In the genomic region with DNA sequence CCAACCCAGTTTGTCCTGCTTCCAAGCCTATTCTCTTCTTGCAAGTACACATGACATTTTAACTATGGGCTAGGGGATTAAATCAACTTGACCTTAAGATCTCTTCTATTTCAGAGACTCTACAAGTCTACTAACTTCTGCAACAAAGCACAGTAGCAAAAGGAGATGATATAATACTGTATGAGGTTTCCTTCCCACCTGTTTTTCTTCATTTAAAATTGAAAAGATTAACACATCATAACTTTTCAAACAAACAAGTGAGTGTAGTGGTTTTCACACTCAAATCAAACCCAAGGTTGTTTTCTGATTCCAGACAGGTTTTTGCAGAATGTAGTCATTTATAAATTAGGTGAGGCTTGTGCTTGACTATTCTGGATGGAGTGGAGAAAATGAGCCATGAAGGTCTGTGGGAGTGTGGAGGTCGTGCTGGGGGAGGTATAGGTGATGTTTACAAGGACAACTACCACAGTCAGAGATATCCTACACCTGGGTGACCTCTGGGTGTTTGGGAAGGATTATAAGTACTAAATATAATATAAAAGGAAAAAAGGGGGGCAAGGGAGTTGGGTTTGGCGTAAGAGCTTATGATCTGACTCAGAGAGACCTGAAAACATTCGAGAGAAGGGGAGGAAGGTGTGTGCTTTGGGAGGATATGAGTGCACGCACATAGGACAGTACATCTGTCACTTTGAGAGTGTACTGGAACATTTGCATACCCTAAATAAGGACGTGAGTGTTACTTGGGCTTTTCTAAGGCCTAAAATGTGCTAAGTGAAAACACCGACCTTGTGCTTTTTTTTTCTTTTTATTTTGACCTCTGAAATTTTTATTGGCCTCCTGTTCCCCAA, we compare ENCODE assay signal across 14 cellular contexts. TPM values are rescaled to one million over a fixed set of nuclear protein-coding genes. Genes with fewer than 3 reads are reported as not detected.
DNase-seq lines count a peak whose midpoint lies in the region; ATAC-seq, FAIRE-seq and TF ChIP-seq lines count a peak whose summit lies in the region.
"Had no signal": no experiment of that assay in that cellular context is flagged by ENCODE, and none has a peak within 500 bp of the region (broad histone marks: within the 10 kb centered on the region; RNA-seq: fewer than 3 reads in every experiment).

No MANE protein-coding gene starts in this region.

- H3K4me1 Mint-ChIP-seq in activated CD4-positive, alpha-beta T cell treated with anti-CD3 and anti-CD28 coated beads, Interleukin-2, amount 10 ng/mL, durations not matched to agents 24 days and 14 days, result peaks cover 63% of the 10 kb centered on the region
- H3K4me1 Mint-ChIP-seq: brain had no signal

- H3K9me3 ChIP-seq in left ventricle myocardium inferior (replicated peaks) (no peaks in the 10 kb centered on the region), GM12878 (replicated peaks; ENCODE audit: control insufficient read depth, insufficient read depth, low read length) (no peaks in the 10 kb centered on the region; the same call in 2 of the 3 replicates), right lobe of liver (no peaks in the 10 kb centered on the region)

- in situ Hi-C loops in GM12878 (cut with MboI), result no loop called here

- RAD21 ChIA-PET in GM12878 (lab: Charles Lee; ENCODE audit: unreplicated experiment), result no interaction called here

- no peak for DNase-seq in left ventricle myocardium inferior
- DNase-seq in left cardiac atrium, result no peak
- DNase-seq in activated CD4-positive, alpha-beta T cell treated with anti-CD3 and anti-CD28 coated beads, Interleukin-2, amount 10 ng/mL, durations not matched to agents 24 days and 14 days, result peak; percentile 70
- no peak for DNase-seq in GM12878 (ENCODE audit: low read depth, low spot score)
- no peak for DNase-seq in occipital lobe (lab: John Stamatoyannopoulos, UW)
- no peak for DNase-seq in right lobe of liver
- DNase-seq: NCI-H2029, nephron progenitor cell had no signal

- no peak for TF ChIP-seq POLR2A in GM12878 (IDR thresholded peaks at IDR 0.05; ENCODE audit: low read depth, low read length)
- no peak for TF ChIP-seq POLR2A in right lobe of liver (IDR thresholded peaks at IDR 0.05)

- H3K27me3 ChIP-seq in left ventricle myocardium inferior (ENCODE audit: low read depth), result no peaks in the 10 kb centered on the region
- no peaks in the 10 kb centered on the region; a peak in 1 of 4 replicates for H3K27me3 ChIP-seq in GM12878 (replicated peaks in 1 of 2; ENCODE audit: control insufficient read depth in 2 of 2, insufficient read depth in 2 of 2, low read length in 1 of 2)
- H3K27me3 ChIP-seq in right lobe of liver, result no peaks in the 10 kb centered on the region

- peaks cover 69% of the 10 kb centered on the region for H3K36me3 Mint-ChIP-seq in activated CD4-positive, alpha-beta T cell treated with anti-CD3 and anti-CD28 coated beads, Interleukin-2, amount 10 ng/mL, durations not matched to agents 24 days and 14 days (ENCODE audit: low read depth)
- H3K36me3 Mint-ChIP-seq: brain had no signal

- no peak for FAIRE-seq in GM12878 (lab: Jason Lieb, UNC)
- FAIRE-seq: GM18507 had no signal

- CTCF ChIA-PET in GM12878 (lab: Yijun Ruan, JAX), result interaction anchor here (1.4 kb wide), 1 partner anchor 51 kb away, joined by 5 read pairs; no protein-coding TSS in a partner anchor

- intact Hi-C loops in left ventricle myocardium inferior (cut with micrococcal nuclease), result no loop called here
- intact Hi-C loops in left cardiac atrium (cut with DNase I), result no loop called here
- intact Hi-C loops in activated CD4-positive, alpha-beta T cell treated with anti-CD3 and anti-CD28 coated beads, Interleukin-2, amount 10 ng/mL, durations not matched to agents 24 days and 14 days (cut with micrococcal nuclease), result loop anchor here (1.0 to 2.0 kb wide), 13 partner anchors 15 to 184 kb away; no protein-coding TSS in a partner anchor
- intact Hi-C loops in GM12878 (cut with micrococcal nuclease; ENCODE audit: unreplicated experiment), result no loop called here
- intact Hi-C loops in right lobe of liver (cut with DNase I), result no loop called here

- H3K27me3 Mint-ChIP-seq in activated CD4-positive, alpha-beta T cell treated with anti-CD3 and anti-CD28 coated beads, Interleukin-2, amount 10 ng/mL, durations not matched to agents 24 days and 14 days, result no peaks in the 10 kb centered on the region

- no peak for ATAC-seq in left cardiac atrium
- ATAC-seq in GM12878, result no peak
- no peak for ATAC-seq in GM19328 (IDR thresholded peaks at IDR 0.05; ENCODE audit: unreplicated experiment)
- no peak for ATAC-seq in right lobe of liver
- no peak for ATAC-seq in HG02840 (IDR thresholded peaks at IDR 0.05; ENCODE audit: low FRiP score, unreplicated experiment)

- WGBS in GM12878 (ENCODE audit: insufficient coverage, insufficient replicate concordance, low lambda C conversion rate, missing lambda C conversion rate), result 10% methylated on average over 6 of the region's 6 CpGs
- WGBS in right lobe of liver (ENCODE audit: insufficient coverage, low coverage, low lambda C conversion rate, missing lambda C conversion rate), result 66% methylated on average over 6 of the region's 6 CpGs

- BruUV-seq in GM12878 (replicated peaks; lab: Mats Ljungman, UMichigan), result no TSS peak

- no peak for TF ChIP-seq RAD21 in GM12878 (IDR thresholded peaks at IDR 0.05; ENCODE audit: insufficient read depth, low read depth, low read length)

- no peak overlapping the region for H2AFZ ChIP-seq in GM12878 (ENCODE audit: control insufficient read depth, low read depth, low read length)

- POLR2A ChIA-PET in GM12878 (lab: Charles Lee), result no interaction called here

- peak overlapping the region; percentile 89 for H3K27ac Mint-ChIP-seq in activated CD4-positive, alpha-beta T cell treated with anti-CD3 and anti-CD28 coated beads, Interleukin-2, amount 10 ng/mL, durations not matched to agents 24 days and 14 days
- H3K27ac Mint-ChIP-seq: brain, endodermal cell, nephron progenitor cell had no signal

- no peak overlapping the region for H3K4me3 ChIP-seq in left ventricle myocardium inferior
- H3K4me3 ChIP-seq in GM12878, result no peak overlapping the region
- no peak overlapping the region for H3K4me3 ChIP-seq in right lobe of liver

- no peaks in the 10 kb centered on the region for H4K20me1 ChIP-seq in GM12878 (ENCODE audit: control insufficient read depth, insufficient read depth)

- TF ChIP-seq EP300 in GM12878 (IDR thresholded peaks at IDR 0.05; ENCODE audit: borderline replicate concordance in 1 of 2, control insufficient read depth in 1 of 2, low read depth in 2 of 2, low read length in 2 of 2), result no peak

- peak overlapping the region; percentile 19 for H3K4me3 Mint-ChIP-seq in activated CD4-positive, alpha-beta T cell treated with anti-CD3 and anti-CD28 coated beads, Interleukin-2, amount 10 ng/mL, durations not matched to agents 24 days and 14 days
- H3K4me3 Mint-ChIP-seq: brain, endodermal cell, nephron progenitor cell had no signal

- SMC1A ChIA-PET in GM12878 (lab: Charles Lee; ENCODE audit: uncharacterized antibody, unreplicated experiment), result no interaction called here

- H3K27ac ChIP-seq in left ventricle myocardium inferior (replicated peaks), result peak overlapping the region; percentile 19
- no peak overlapping the region for H3K27ac ChIP-seq in GM12878 (ENCODE audit: control insufficient read depth, insufficient read depth)
- no peak overlapping the region for H3K27ac ChIP-seq in right lobe of liver

- no peaks in the 10 kb centered on the region for H3K79me2 ChIP-seq in GM12878 (ENCODE audit: control insufficient read depth, insufficient read depth, low read length)

- no peak overlapping the region for H3K4me2 ChIP-seq in GM12878 (ENCODE audit: control insufficient read depth, insufficient read depth)

- H3K36me3 ChIP-seq in left ventricle myocardium inferior (no peaks in the 10 kb centered on the region), GM12878 (ENCODE audit: control insufficient read depth in 2 of 2, insufficient read depth in 2 of 2, low read length in 1 of 2) (no peaks in the 10 kb centered on the region), right lobe of liver (no peaks in the 10 kb centered on the region)

- H3K9ac ChIP-seq in GM12878 (ENCODE audit: control insufficient read depth, insufficient read depth, low read length), result no peak overlapping the region

- peaks cover 30% of the 10 kb centered on the region for H3K9me3 Mint-ChIP-seq in activated CD4-positive, alpha-beta T cell treated with anti-CD3 and anti-CD28 coated beads, Interleukin-2, amount 10 ng/mL, durations not matched to agents 24 days and 14 days

- no peaks in the 10 kb centered on the region for H3K4me1 ChIP-seq in left ventricle myocardium inferior
- no peaks in the 10 kb centered on the region for H3K4me1 ChIP-seq in GM12878 (ENCODE audit: control insufficient read depth, insufficient read depth, low read length)
- H3K4me1 ChIP-seq in right lobe of liver, result no peaks in the 10 kb centered on the region

- TF ChIP-seq CTCF in left ventricle myocardium inferior (IDR thresholded peaks at IDR 0.05; ENCODE audit: borderline replicate concordance) (no peak), GM12878 (IDR thresholded peaks at IDR 0.05 in 2 of 3, conservative IDR thresholded peaks at IDR 0.05 in 1 of 3; ENCODE audit: control insufficient read depth in 2 of 3, extremely low read depth in 1 of 3, insufficient read depth in 1 of 3, low read depth in 3 of 3, low read length in 3 of 3) (no peak), right lobe of liver (IDR thresholded peaks at IDR 0.05) (no peak)

RNA-seq across cellular contexts. Expression of a gene that starts 57.2 kb away (rescaled TPM):
- total RNA-seq in left ventricle myocardium inferior (0.77 TPM), left cardiac atrium (1 to 10 TPM; 2.5 to 2.9 TPM), GM12878 (2014; rRNA removed) (not detected in 2 replicates), GM12878 (2014; rRNA removed; fragmentation: Illumina TruSeq; extraction: Trizol) (0.04 TPM in 1 of 2 replicates, not detected in the other), GM12878 (2021) (0.16 and 0.23 TPM in 2 replicates), occipital lobe (0.78 TPM), right lobe of liver (1 to 10 TPM in 1 of 6 experiments, under 1 TPM in 5; 0.16 to 1.6 (median 0.46) TPM)
- total RNA-seq in activated CD4-positive, alpha-beta T cell treated with anti-CD3 and anti-CD28 coated beads, Interleukin-2, amount 10 ng/mL, durations not matched to agents 24 days and 14 days, result 130 and 132 TPM in 2 replicates
- not detected in 2 replicates for total RNA-seq in GM12878 (2013; cell fraction: nucleolus; rRNA removed)
- polyA plus RNA-seq in GM12878 (2011; ENCODE audit: low read depth), result 0.81 TPM
- polyA plus RNA-seq in GM12878 (2011; rRNA removed) (0.01 TPM in 1 of 2 replicates, not detected in the other), GM12878 (2014; fragmentation: Illumina TruSeq; extraction: Trizol) (0.03 TPM in 2 replicates), GM12878 (2014; fragmentation: Nextera tagmentation; extraction: Ambion mirVana) (not detected), GM12878 (2014; rRNA removed) (0.03 TPM in 1 of 2 replicates, not detected in the other), GM12878 (2016; fragmentation: Nextera tagmentation; extraction: Ambion mirVana) (not detected)
- 0.01 and 0.02 TPM in 2 replicates for polyA plus RNA-seq in GM12878 (2011; cell fraction: cytosol; rRNA removed)
- polyA plus RNA-seq in GM12878 (2011; cell fraction: nucleus; rRNA removed), result not detected in 2 replicates
- polyA plus RNA-seq in GM12878 (2012), result 0.16 and 0.38 TPM in 2 replicates
- polyA minus RNA-seq in GM12878 (2011; rRNA and poly(A)+ RNA removed), result 0.10 TPM in 1 of 2 replicates, not detected in the other
- not detected in 2 replicates for polyA minus RNA-seq in GM12878 (2011; cell fraction: cytosol; rRNA and poly(A)+ RNA removed)
- polyA minus RNA-seq in GM12878 (2011; cell fraction: nucleus; rRNA and poly(A)+ RNA removed), result not detected in 2 replicates
- total RNA-seq: Daoy, endodermal cell had no signal

Comparison
In these comparisons a context has a peak if more than half of its experiments do, and no peak if none do; other contexts are left out.
1. RNA of a gene that starts 57.2 kb away (total RNA-seq): 130 to 132 TPM in activated CD4-positive, alpha-beta T cell treated with anti-CD3 and anti-CD28 coated beads, Interleukin-2, amount 10 ng/mL, durations not matched to agents 24 days and 14 days; 2.5 to 2.9 TPM in left cardiac atrium, 0.78 TPM in occipital lobe (single experiment), 0.77 TPM in left ventricle myocardium inferior (single experiment), 0.16 to 1.6 TPM in right lobe of liver and 0.04 to 0.23 TPM in GM12878; every median in the first group is over 10 times any median in the second.